In genomic region chr2:23756593-23757292, GRCh38 we compare ENCODE assay signal across 20 cellular contexts.
DNase-seq lines count a peak whose midpoint lies in the region; ATAC-seq and TF ChIP-seq lines count a peak whose summit lies in the region.
"Had no signal": no experiment of that assay in that cellular context is flagged by ENCODE, and none has a peak within 500 bp of the region (broad histone marks: within the 10 kb centered on the region; RNA-seq: fewer than 3 reads in every experiment).

No MANE protein-coding gene starts in this region.

- DNase-seq in MG63 (peak; percentile 15), NCI-H2107 treated with DMSO at 0.1 percent for 48 hours (lab: John Stamatoyannopoulos, UW; ENCODE audit: unreplicated experiment) (peak; percentile 46), osteoblast (ENCODE audit: insufficient read length, low spot score, missing footprints) (no peak), right atrium auricular region (ENCODE audit: low spot score) (no peak), HK-2 (ENCODE audit: unreplicated experiment) (no peak)
- DNase-seq: activated CD4-positive, CD25-positive, alpha-beta regulatory T cell treated with anti-CD3 and anti-CD28 coated beads, Interleukin-2, amount 50 U/mL, for 72 hours; CD8-positive, alpha-beta T cell; effector memory CD8-positive, alpha-beta T cell; H9; left cardiac atrium; mucosa of descending colon; NCI-H1694; NCI-H524 treated with DMSO at 0.1 percent for 48 hours; stimulated activated naive CD4-positive, alpha-beta T cell treated with Interleukin-2 at 50 U/mL for 16 hours had no signal

- H3K27ac ChIP-seq in osteoblast (ENCODE audit: low read depth, low read length) (peak overlapping the region; percentile 87), right atrium auricular region (no peak overlapping the region)
- H3K27ac ChIP-seq: tibial nerve had no signal

- TF ChIP-seq CTCF in brain (conservative IDR thresholded peaks at IDR 0.05) (no peak), osteoblast (IDR thresholded peaks at IDR 0.05; ENCODE audit: extremely low read depth, low read depth, low read length) (no peak), right atrium auricular region (IDR thresholded peaks at IDR 0.05) (no peak)

- peak overlapping the region in 3 of 5 experiments; percentile 53 to 73 (median 58) for H3K27ac Mint-ChIP-seq in brain
- H3K27ac Mint-ChIP-seq: activated naive CD8-positive, alpha-beta T cell; CD8-positive, alpha-beta T cell had no signal

- peaks cover 12% of the 10 kb centered on the region for H3K36me3 ChIP-seq in MG63
- peaks cover 6% of the 10 kb centered on the region for H3K36me3 ChIP-seq in osteoblast (ENCODE audit: insufficient read depth, low read length)
- H3K36me3 ChIP-seq in right atrium auricular region = peaks cover 6% of the 10 kb centered on the region

- no peak for ATAC-seq in GM18498 (IDR thresholded peaks at IDR 0.05; ENCODE audit: unreplicated experiment)
- ATAC-seq: CD8-positive, alpha-beta T cell; effector memory CD8-positive, alpha-beta T cell; Right ventricle myocardium inferior had no signal

- H4K20me1 ChIP-seq in osteoblast (ENCODE audit: insufficient read depth, low read length) = no peaks in the 10 kb centered on the region

- no peak overlapping the region for H3K4me3 ChIP-seq in MG63
- no peak overlapping the region for H3K4me3 ChIP-seq in osteoblast (ENCODE audit: insufficient read depth, low read length)
- no peak overlapping the region for H3K4me3 ChIP-seq in right atrium auricular region
- H3K4me3 ChIP-seq: mucosa of descending colon, skin epidermis, tibial nerve had no signal

- no peaks in the 10 kb centered on the region for H3K79me2 ChIP-seq in osteoblast (ENCODE audit: insufficient read depth, low read length)

- H3K4me1 Mint-ChIP-seq in brain = peaks cover 31% of the 10 kb centered on the region

- H3K9me3 ChIP-seq in MG63 (no peaks in the 10 kb centered on the region), osteoblast (ENCODE audit: low read depth, low read length) (no peaks in the 10 kb centered on the region), right atrium auricular region (no peaks in the 10 kb centered on the region)
- H3K9me3 ChIP-seq: mucosa of descending colon, tibial nerve had no signal

- no peaks in the 10 kb centered on the region for H3K27me3 ChIP-seq in MG63
- H3K27me3 ChIP-seq in osteoblast (ENCODE audit: insufficient read depth, low read length) = no peaks in the 10 kb centered on the region
- H3K27me3 ChIP-seq in right atrium auricular region = no peaks in the 10 kb centered on the region
- H3K27me3 ChIP-seq: tibial nerve had no signal

- H3K4me3 Mint-ChIP-seq in brain = no peak overlapping the region
- H3K4me3 Mint-ChIP-seq: activated naive CD8-positive, alpha-beta T cell; CD8-positive, alpha-beta T cell; effector memory CD8-positive, alpha-beta T cell; H9 had no signal

- H3K27me3 Mint-ChIP-seq in brain = no peaks in the 10 kb centered on the region
- H3K27me3 Mint-ChIP-seq: activated naive CD8-positive, alpha-beta T cell; effector memory CD8-positive, alpha-beta T cell had no signal

- H2AFZ ChIP-seq in osteoblast (ENCODE audit: low read length) = no peak overlapping the region

- no peak overlapping the region for H3K4me2 ChIP-seq in osteoblast (ENCODE audit: insufficient read depth, low read length)

- peaks cover 56% of the 10 kb centered on the region for H3K36me3 Mint-ChIP-seq in brain

- no peaks in the 10 kb centered on the region for H3K9me3 Mint-ChIP-seq in brain
- H3K9me3 Mint-ChIP-seq: CD8-positive, alpha-beta T cell; effector memory CD8-positive, alpha-beta T cell; H9 had no signal

- H3K4me1 ChIP-seq in osteoblast (ENCODE audit: insufficient read depth, low read length) (peaks cover 14% of the 10 kb centered on the region), right atrium auricular region (peaks cover 0 to 10% of the 10 kb centered on the region in 2 donors)

Comparison
In these comparisons a context has a peak if more than half of its experiments do, and no peak if none do; other contexts are left out.
1. DNase-seq: peak in MG63 (single experiment) and NCI-H2107 treated with DMSO at 0.1 percent for 48 hours (single experiment); none in osteoblast (single experiment), right atrium auricular region (single experiment) and HK-2 (single experiment).